Comparison of ENCODE assay signal across 1 cellular context in genomic region chr1:150763018-150763417, GRCh38.
TF ChIP-seq lines count a peak whose summit lies in the region.

No MANE protein-coding gene starts in this region.

TF ChIP-seq in IMR-90, 13 proteins besides CTCF, POLR2A, EP300 and RAD21:
- TF ChIP-seq CEBPB (IDR thresholded peaks at IDR 0.05; ENCODE audit: low read depth, low read length): no peak
- TF ChIP-seq MAFK (IDR thresholded peaks at IDR 0.05; ENCODE audit: low read depth, low read length): no peak
- TF ChIP-seq, protein P1, sequence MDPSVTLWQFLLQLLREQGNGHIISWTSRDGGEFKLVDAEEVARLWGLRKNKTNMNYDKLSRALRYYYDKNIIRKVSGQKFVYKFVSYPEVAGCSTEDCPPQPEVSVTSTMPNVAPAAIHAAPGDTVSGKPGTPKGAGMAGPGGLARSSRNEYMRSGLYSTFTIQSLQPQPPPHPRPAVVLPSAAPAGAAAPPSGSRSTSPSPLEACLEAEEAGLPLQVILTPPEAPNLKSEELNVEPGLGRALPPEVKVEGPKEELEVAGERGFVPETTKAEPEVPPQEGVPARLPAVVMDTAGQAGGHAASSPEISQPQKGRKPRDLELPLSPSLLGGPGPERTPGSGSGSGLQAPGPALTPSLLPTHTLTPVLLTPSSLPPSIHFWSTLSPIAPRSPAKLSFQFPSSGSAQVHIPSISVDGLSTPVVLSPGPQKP (IDR thresholded peaks at IDR 0.05; ENCODE audit: borderline replicate concordance, low read depth, low read length): no peak
- no peak for TF ChIP-seq CHD1 (IDR thresholded peaks at IDR 0.05; ENCODE audit: low read depth, low read length)
- TF ChIP-seq RFX5 (IDR thresholded peaks at IDR 0.05; ENCODE audit: low read depth, low read length): no peak
- TF ChIP-seq BHLHE40 (IDR thresholded peaks at IDR 0.05; ENCODE audit: low read depth, low read length): no peak
- TF ChIP-seq MAZ (IDR thresholded peaks at IDR 0.05; ENCODE audit: borderline replicate concordance, low read depth, low read length): no peak
- TF ChIP-seq MXI1 (IDR thresholded peaks at IDR 0.05; ENCODE audit: borderline replicate concordance, low read depth, low read length): no peak
- no peak for TF ChIP-seq FOS (IDR thresholded peaks at IDR 0.05; ENCODE audit: low read depth, low read length)
- no peak for TF ChIP-seq RCOR1 (IDR thresholded peaks at IDR 0.05; ENCODE audit: insufficient replicate concordance, low read length)
- no peak for TF ChIP-seq SMC3 (IDR thresholded peaks at IDR 0.05; ENCODE audit: low read depth, low read length)
- TF ChIP-seq, protein P2, sequence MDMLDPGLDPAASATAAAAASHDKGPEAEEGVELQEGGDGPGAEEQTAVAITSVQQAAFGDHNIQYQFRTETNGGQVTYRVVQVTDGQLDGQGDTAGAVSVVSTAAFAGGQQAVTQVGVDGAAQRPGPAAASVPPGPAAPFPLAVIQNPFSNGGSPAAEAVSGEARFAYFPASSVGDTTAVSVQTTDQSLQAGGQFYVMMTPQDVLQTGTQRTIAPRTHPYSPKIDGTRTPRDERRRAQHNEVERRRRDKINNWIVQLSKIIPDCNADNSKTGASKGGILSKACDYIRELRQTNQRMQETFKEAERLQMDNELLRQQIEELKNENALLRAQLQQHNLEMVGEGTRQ (IDR thresholded peaks at IDR 0.05; ENCODE audit: low read depth, low read length): no peak
- no peak for TF ChIP-seq NFE2L2 (IDR thresholded peaks at IDR 0.05; ENCODE audit: low read depth, low read length)
TF ChIP-seq in IMR-90: peak in this region for 0.
